Comparison of ENCODE assay signal across 1 cellular context in the genomic region with DNA sequence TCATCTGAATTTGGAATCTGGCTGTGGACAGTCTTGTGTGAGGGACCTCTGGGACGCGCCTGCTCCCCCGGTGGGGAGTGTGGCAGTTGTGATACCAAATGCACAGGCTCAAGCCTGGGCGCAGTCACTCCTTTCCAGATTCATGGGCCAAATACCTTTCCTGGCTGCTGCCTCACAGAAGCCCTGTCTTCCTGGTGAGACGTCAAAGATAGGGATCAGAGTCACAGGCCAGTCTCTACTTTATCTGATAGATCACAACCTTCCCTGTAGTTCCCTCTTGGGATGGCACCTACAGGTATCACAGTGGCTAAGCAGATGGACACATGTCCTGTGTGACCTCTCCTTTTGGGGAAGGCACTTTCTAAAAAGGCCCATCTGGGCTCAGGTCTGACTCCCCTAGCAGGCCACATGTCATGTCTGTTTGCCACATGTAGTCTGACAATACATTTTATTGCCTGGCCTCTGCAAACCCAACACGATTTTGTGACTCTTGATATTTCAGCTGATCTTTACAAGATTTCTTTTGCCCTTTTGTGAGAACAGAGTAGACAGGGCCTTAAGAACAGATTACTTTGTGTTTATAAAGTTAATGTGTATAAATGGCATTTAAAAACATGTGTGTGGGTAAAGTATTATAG.
TF ChIP-seq lines count a peak whose summit lies in the region.

No MANE protein-coding gene starts in this region.

TF ChIP-seq in GM23338, 12 proteins besides CTCF, POLR2A, EP300 and RAD21 (continued from another document):
- TF ChIP-seq, protein P1, sequence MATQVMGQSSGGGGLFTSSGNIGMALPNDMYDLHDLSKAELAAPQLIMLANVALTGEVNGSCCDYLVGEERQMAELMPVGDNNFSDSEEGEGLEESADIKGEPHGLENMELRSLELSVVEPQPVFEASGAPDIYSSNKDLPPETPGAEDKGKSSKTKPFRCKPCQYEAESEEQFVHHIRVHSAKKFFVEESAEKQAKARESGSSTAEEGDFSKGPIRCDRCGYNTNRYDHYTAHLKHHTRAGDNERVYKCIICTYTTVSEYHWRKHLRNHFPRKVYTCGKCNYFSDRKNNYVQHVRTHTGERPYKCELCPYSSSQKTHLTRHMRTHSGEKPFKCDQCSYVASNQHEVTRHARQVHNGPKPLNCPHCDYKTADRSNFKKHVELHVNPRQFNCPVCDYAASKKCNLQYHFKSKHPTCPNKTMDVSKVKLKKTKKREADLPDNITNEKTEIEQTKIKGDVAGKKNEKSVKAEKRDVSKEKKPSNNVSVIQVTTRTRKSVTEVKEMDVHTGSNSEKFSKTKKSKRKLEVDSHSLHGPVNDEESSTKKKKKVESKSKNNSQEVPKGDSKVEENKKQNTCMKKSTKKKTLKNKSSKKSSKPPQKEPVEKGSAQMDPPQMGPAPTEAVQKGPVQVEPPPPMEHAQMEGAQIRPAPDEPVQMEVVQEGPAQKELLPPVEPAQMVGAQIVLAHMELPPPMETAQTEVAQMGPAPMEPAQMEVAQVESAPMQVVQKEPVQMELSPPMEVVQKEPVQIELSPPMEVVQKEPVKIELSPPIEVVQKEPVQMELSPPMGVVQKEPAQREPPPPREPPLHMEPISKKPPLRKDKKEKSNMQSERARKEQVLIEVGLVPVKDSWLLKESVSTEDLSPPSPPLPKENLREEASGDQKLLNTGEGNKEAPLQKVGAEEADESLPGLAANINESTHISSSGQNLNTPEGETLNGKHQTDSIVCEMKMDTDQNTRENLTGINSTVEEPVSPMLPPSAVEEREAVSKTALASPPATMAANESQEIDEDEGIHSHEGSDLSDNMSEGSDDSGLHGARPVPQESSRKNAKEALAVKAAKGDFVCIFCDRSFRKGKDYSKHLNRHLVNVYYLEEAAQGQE (IDR thresholded peaks at IDR 0.05; ENCODE audit: unreplicated experiment), result no peak
- TF ChIP-seq JUNB (IDR thresholded peaks at IDR 0.05; ENCODE audit: unreplicated experiment) (no peak), ZNF114 (CRISPR knock-in tag; IDR thresholded peaks at IDR 0.05) (no peak), POLR2AphosphoS5 (IDR thresholded peaks at IDR 0.05; ENCODE audit: low read depth) (no peak)
- TF ChIP-seq, protein P2, sequence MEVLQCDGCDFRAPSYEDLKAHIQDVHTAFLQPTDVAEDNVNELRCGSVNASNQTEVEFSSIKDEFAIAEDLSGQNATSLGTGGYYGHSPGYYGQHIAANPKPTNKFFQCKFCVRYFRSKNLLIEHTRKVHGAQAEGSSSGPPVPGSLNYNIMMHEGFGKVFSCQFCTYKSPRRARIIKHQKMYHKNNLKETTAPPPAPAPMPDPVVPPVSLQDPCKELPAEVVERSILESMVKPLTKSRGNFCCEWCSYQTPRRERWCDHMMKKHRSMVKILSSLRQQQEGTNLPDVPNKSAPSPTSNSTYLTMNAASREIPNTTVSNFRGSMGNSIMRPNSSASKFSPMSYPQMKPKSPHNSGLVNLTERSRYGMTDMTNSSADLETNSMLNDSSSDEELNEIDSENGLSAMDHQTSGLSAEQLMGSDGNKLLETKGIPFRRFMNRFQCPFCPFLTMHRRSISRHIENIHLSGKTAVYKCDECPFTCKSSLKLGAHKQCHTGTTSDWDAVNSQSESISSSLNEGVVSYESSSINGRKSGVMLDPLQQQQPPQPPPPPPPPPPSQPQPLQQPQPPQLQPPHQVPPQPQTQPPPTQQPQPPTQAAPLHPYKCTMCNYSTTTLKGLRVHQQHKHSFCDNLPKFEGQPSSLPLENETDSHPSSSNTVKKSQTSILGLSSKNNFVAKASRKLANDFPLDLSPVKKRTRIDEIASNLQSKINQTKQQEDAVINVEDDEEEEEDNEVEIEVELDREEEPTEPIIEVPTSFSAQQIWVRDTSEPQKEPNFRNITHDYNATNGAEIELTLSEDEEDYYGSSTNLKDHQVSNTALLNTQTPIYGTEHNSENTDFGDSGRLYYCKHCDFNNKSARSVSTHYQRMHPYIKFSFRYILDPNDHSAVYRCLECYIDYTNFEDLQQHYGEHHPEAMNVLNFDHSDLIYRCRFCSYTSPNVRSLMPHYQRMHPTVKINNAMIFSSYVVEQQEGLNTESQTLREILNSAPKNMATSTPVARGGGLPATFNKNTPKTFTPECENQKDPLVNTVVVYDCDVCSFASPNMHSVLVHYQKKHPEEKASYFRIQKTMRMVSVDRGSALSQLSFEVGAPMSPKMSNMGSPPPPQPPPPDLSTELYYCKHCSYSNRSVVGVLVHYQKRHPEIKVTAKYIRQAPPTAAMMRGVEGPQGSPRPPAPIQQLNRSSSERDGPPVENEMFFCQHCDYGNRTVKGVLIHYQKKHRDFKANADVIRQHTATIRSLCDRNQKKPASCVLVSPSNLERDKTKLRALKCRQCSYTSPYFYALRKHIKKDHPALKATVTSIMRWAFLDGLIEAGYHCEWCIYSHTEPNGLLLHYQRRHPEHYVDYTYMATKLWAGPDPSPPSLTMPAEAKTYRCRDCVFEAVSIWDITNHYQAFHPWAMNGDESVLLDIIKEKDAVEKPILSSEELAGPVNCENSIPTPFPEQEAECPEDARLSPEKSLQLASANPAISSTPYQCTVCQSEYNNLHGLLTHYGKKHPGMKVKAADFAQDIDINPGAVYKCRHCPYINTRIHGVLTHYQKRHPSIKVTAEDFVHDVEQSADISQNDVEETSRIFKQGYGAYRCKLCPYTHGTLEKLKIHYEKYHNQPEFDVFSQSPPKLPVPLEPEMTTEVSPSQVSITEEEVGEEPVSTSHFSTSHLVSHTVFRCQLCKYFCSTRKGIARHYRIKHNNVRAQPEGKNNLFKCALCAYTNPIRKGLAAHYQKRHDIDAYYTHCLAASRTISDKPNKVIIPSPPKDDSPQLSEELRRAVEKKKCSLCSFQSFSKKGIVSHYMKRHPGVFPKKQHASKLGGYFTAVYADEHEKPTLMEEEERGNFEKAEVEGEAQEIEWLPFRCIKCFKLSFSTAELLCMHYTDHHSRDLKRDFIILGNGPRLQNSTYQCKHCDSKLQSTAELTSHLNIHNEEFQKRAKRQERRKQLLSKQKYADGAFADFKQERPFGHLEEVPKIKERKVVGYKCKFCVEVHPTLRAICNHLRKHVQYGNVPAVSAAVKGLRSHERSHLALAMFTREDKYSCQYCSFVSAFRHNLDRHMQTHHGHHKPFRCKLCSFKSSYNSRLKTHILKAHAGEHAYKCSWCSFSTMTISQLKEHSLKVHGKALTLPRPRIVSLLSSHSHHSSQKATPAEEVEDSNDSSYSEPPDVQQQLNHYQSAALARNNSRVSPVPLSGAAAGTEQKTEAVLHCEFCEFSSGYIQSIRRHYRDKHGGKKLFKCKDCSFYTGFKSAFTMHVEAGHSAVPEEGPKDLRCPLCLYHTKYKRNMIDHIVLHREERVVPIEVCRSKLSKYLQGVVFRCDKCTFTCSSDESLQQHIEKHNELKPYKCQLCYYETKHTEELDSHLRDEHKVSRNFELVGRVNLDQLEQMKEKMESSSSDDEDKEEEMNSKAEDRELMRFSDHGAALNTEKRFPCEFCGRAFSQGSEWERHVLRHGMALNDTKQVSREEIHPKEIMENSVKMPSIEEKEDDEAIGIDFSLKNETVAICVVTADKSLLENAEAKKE (CRISPR knock-in tag; IDR thresholded peaks at IDR 0.05), result no peak
TF ChIP-seq in GM23338: peak in this region for 0.
